Comparison of ENCODE assay signal across 26 cellular contexts in genomic region chr14:34243401-34243800, GRCh38.
"Had no signal": no experiment of that assay in that cellular context is flagged by ENCODE, and none has a peak within 500 bp of the region (broad histone marks: within the 10 kb centered on the region; RNA-seq: fewer than 3 reads in every experiment).

No MANE protein-coding gene starts in this region.

- H3K9me3 ChIP-seq: ovary, psoas muscle, right lobe of liver, sigmoid colon, stomach, thoracic aorta, thyroid gland, tibial nerve, upper lobe of left lung, vagina had no signal

- H3K27me3 ChIP-seq: neural progenitor cell, ovary, right lobe of liver, sigmoid colon, stomach, thyroid gland, tibial nerve, upper lobe of left lung, vagina had no signal

- H3K79me2 ChIP-seq: parathyroid adenoma had no signal

- H3K36me3 ChIP-seq: neural progenitor cell, ovary, right lobe of liver, sigmoid colon, stomach, thoracic aorta, thyroid gland, tibial nerve, upper lobe of left lung, vagina had no signal

- H3K4me1 Mint-ChIP-seq: nephron; stimulated activated effector memory CD8-positive, alpha-beta T cell treated with anti-CD3 and anti-CD28 coated beads, Interleukin-12 subunit alpha, Interleukin-12 subunit beta, amount 100 ng/mL, for 72 hours; stimulated activated naive B cell treated with anti-CD40 and anti-IgM and Interleukin-4, amounts not matched to agents 10 μg/mL and 1 μg/mL and 100 μg/mL, for 72 hours had no signal

- H3K27ac Mint-ChIP-seq: nephron; neural progenitor cell; progenitor cell of endocrine pancreas; stimulated activated effector memory CD8-positive, alpha-beta T cell treated with anti-CD3 and anti-CD28 coated beads, Interleukin-12 subunit alpha, Interleukin-12 subunit beta, amount 100 ng/mL, for 72 hours; stimulated activated naive B cell treated with anti-CD40 and anti-IgM and Interleukin-4, amounts not matched to agents 10 μg/mL and 1 μg/mL and 100 μg/mL, for 72 hours; stimulated activated naive CD8-positive, alpha-beta T cell treated with anti-CD3 and anti-CD28 coated beads, Interleukin-15, Interleukin-2, amounts not matched to agents 100 ng/mL and 50 ng/mL, for 24 hours had no signal

- H2AFZ ChIP-seq: neural progenitor cell, parathyroid adenoma had no signal

- H3K4me3 ChIP-seq: neural progenitor cell, ovary, psoas muscle, right lobe of liver, sigmoid colon, stomach, thoracic aorta, thyroid gland, tibial nerve, upper lobe of left lung, vagina had no signal

- H3K9me3 Mint-ChIP-seq: nephron; neural progenitor cell; stimulated activated effector memory CD8-positive, alpha-beta T cell treated with anti-CD3 and anti-CD28 coated beads, Interleukin-12 subunit alpha, Interleukin-12 subunit beta, amount 100 ng/mL, for 72 hours; stimulated activated naive CD8-positive, alpha-beta T cell treated with anti-CD3 and anti-CD28 coated beads, Interleukin-15, Interleukin-2, amounts not matched to agents 100 ng/mL and 50 ng/mL, for 24 hours had no signal

- H3K4me2 ChIP-seq: neural progenitor cell had no signal

- DNase-seq: occipital lobe; ovary; posterior cingulate gyrus; psoas muscle; right cardiac atrium; right lobe of liver; sigmoid colon; small intestine; stimulated activated CD4-positive, alpha-beta T cell treated with anti-CD3 and anti-CD28 coated beads, Interleukin-15, amount 100 ng/mL, for 24 hours; stimulated activated CD4-positive, alpha-beta T cell treated with anti-CD3 and anti-CD28 coated beads, Interleukin-2, amount 100 ng/mL, for 24 hours; stimulated activated CD4-positive, alpha-beta T cell treated with anti-CD3 and anti-CD28 coated beads, Interleukin-2, amount 100 ng/mL, for 48 hours; stimulated activated CD4-positive, alpha-beta T cell treated with anti-CD3 and anti-CD28 coated beads, Interleukin-4, amount 100 ng/mL, for 24 hours; stimulated activated naive B cell treated with anti-CD40 and anti-IgM and Interleukin-4, amounts not matched to agents 10 μg/mL and 1 μg/mL and 100 μg/mL, for 72 hours; stimulated activated naive CD4-positive, alpha-beta T cell treated with Interleukin-2 at 50 U/mL for 16 hours; stomach; thyroid gland; upper lobe of left lung had no signal

- H3K4me3 Mint-ChIP-seq: nephron; neural progenitor cell; stimulated activated effector memory CD8-positive, alpha-beta T cell treated with anti-CD3 and anti-CD28 coated beads, Interleukin-12 subunit alpha, Interleukin-12 subunit beta, amount 100 ng/mL, for 72 hours; stimulated activated naive B cell treated with anti-CD40 and anti-IgM and Interleukin-4, amounts not matched to agents 10 μg/mL and 1 μg/mL and 100 μg/mL, for 72 hours; stimulated activated naive CD8-positive, alpha-beta T cell treated with anti-CD3 and anti-CD28 coated beads, Interleukin-15, Interleukin-2, amounts not matched to agents 100 ng/mL and 50 ng/mL, for 24 hours had no signal

- H3K4me1 ChIP-seq: neural progenitor cell, parathyroid adenoma, right lobe of liver, stomach, thyroid gland, tibial nerve, upper lobe of left lung, vagina had no signal

- ATAC-seq: psoas muscle; right cardiac atrium; right lobe of liver; stimulated activated effector memory CD8-positive, alpha-beta T cell treated with anti-CD3 and anti-CD28 coated beads, Interleukin-12 subunit alpha, Interleukin-12 subunit beta, amount 100 ng/mL, for 72 hours; stimulated activated naive B cell treated with anti-CD40 and anti-IgM and Interleukin-4, amounts not matched to agents 10 μg/mL and 1 μg/mL and 100 μg/mL, for 72 hours had no signal

- H3K36me3 Mint-ChIP-seq: neural progenitor cell; stimulated activated effector memory CD8-positive, alpha-beta T cell treated with anti-CD3 and anti-CD28 coated beads, Interleukin-12 subunit alpha, Interleukin-12 subunit beta, amount 100 ng/mL, for 72 hours; stimulated activated naive B cell treated with anti-CD40 and anti-IgM and Interleukin-4, amounts not matched to agents 10 μg/mL and 1 μg/mL and 100 μg/mL, for 72 hours had no signal

- H3K27ac ChIP-seq: neural progenitor cell, ovary, parathyroid adenoma, psoas muscle, right lobe of liver, sigmoid colon, stomach, thoracic aorta, thyroid gland, tibial nerve, upper lobe of left lung, vagina had no signal

- H3K9ac ChIP-seq: neural progenitor cell, parathyroid adenoma had no signal
